In the genomic region with DNA sequence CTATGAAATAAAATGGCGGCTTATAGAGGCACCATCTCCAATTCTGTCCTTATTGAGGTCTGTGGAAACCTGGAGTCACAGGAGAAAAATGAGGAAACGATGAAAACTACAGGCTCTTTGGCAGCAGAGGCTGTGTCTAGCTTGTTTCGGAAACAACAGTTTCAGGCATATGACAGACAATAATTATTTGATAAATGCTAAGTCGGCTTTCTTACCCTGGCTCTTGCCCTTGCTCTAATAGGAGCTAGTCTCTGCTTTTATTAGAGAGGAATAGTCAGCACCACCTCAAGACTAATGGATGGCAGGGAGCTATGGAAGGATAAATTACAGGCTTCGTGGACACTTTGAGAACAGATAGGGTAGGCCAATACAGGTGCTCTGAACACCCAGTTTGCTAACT, we compare ENCODE assay signal across 21 cellular contexts.
"Had no signal": no experiment of that assay in that cellular context is flagged by ENCODE, and none has a peak within 500 bp of the region (broad histone marks: within the 10 kb centered on the region; RNA-seq: fewer than 3 reads in every experiment).

No MANE protein-coding gene starts in this region.

- FAIRE-seq: frontal cortex, islet of Langerhans, keratinocyte had no signal

- H3K4me3 ChIP-seq: coronary artery, dorsolateral prefrontal cortex, esophagus muscularis mucosa, heart right ventricle, left lung, lower lobe of right lung, mucosa of descending colon had no signal

- H3K4me1 ChIP-seq: left lung, lower lobe of right lung had no signal

- H3K9me3 ChIP-seq: esophagus muscularis mucosa, heart right ventricle, left lung, lower lobe of right lung, mucosa of descending colon had no signal

- ATAC-seq: foreskin keratinocyte, heart right ventricle, left cardiac atrium, left lung, left ventricle myocardium superior, lower lobe of right lung, mucosa of descending colon had no signal

- H3K27ac ChIP-seq: coronary artery, dorsolateral prefrontal cortex, esophagus muscularis mucosa, foreskin keratinocyte, heart right ventricle, left lung, lower lobe of right lung had no signal

- DNase-seq: dermis blood vessel endothelial cell; dorsolateral prefrontal cortex; effector CD4-positive, alpha-beta T cell; effector memory CD4-positive, alpha-beta T cell; foreskin keratinocyte; glutamatergic neuron; head of caudate nucleus; heart right ventricle; hippocampal formation; left cardiac atrium; left lung; left ventricle myocardium superior; lower lobe of right lung; mesenchymal stem cell; mucosa of descending colon; naive B cell had no signal

- H3K27me3 ChIP-seq: dorsolateral prefrontal cortex, esophagus muscularis mucosa, foreskin keratinocyte, heart right ventricle, left lung had no signal
